In genomic region chr9:125521462-125522327, GRCh38 we compare ENCODE assay signal across 1 cellular context.
A peak's percentile ranks its signal among the peaks of the same experiment; 100 is the strongest.
TF ChIP-seq lines count a peak whose summit lies in the region.

No MANE protein-coding gene starts in this region.

TF ChIP-seq in SK-N-SH, 30 proteins besides CTCF, POLR2A, EP300 and RAD21 (continued from another document):
- TF ChIP-seq ZBTB33 (IDR thresholded peaks at IDR 0.05; ENCODE audit: borderline replicate concordance, low read depth): peak; percentile 83; the same call in 1 of the 2 replicates
- TF ChIP-seq NRF1 (IDR thresholded peaks at IDR 0.05; ENCODE audit: low read depth, low read length): no peak
- TF ChIP-seq SIN3A (IDR thresholded peaks at IDR 0.05; ENCODE audit: borderline replicate concordance, low read depth, low read length): peak; percentile 84; the same call in 1 of the 2 replicates
- peak; percentile 98 for TF ChIP-seq FOSL2 (IDR thresholded peaks at IDR 0.05; ENCODE audit: borderline replicate concordance, low read depth)
- peak; percentile 97 for TF ChIP-seq JUND (IDR thresholded peaks at IDR 0.05)
- peak; percentile 23; the same call in 1 of the 2 replicates for TF ChIP-seq MAX (IDR thresholded peaks at IDR 0.05; ENCODE audit: low read depth)
- TF ChIP-seq POLR2AphosphoS5 (IDR thresholded peaks at IDR 0.05; ENCODE audit: low read depth, low read length): peak; percentile 88
- TF ChIP-seq TCF12 (IDR thresholded peaks at IDR 0.05): peak; percentile 97
- TF ChIP-seq PBX3 (IDR thresholded peaks at IDR 0.05): peak; percentile 96
